In the genomic region with DNA sequence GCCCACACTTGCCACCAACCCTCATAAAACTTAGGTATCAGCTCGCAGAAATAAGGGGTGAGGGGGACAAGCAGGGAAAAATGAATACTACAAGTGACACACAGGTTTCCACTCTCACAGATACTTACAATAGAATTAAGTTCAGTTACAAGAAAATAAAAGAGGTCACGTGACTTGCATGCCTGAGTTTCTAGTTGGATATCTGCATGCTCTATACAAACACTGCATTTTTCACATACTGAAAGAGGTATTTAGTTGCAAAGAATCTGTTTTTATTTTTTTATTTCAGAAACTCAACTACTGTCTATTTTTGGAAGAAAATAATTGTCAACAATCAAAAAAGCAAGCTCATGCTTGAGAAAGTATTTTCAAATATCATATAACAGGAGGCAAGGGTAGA, we compare ENCODE assay signal across 24 cellular contexts.
"Had no signal": no experiment of that assay in that cellular context is flagged by ENCODE, and none has a peak within 500 bp of the region (broad histone marks: within the 10 kb centered on the region; RNA-seq: fewer than 3 reads in every experiment).

No MANE protein-coding gene starts in this region.

- DNase-seq: activated B cell treated with CpG ODN at 0.5 μM for 24 hours; activated CD4-positive, alpha-beta T cell treated with anti-CD3 and anti-CD28 coated beads for 36 hours; activated CD4-positive, alpha-beta T cell treated with anti-CD3 and anti-CD28 coated beads, Interleukin-2, amount 50 U/mL, for 4 hours; activated effector memory CD4-positive, alpha-beta T cell treated with anti-CD3 and anti-CD28 coated beads, Interleukin-2, amount 50 U/mL, for 16 hours; activated naive CD4-positive, alpha-beta T cell treated with anti-CD3 and anti-CD28 coated beads, Interleukin-2, amount 10 ng/mL, durations not matched to agents 7 days and 5 days; activated T-cell treated with anti-CD3 and anti-CD28 coated beads, Interleukin-2, amount 50 U/mL, for 72 hours; body of pancreas; dermis blood vessel endothelial cell; effector CD8-positive, alpha-beta T cell; gastrocnemius medialis; heart left ventricle; lower lobe of right lung; mesendoderm; naive B cell; nucleus accumbens; sigmoid colon; stimulated activated CD4-positive, alpha-beta T cell treated with anti-CD3 and anti-CD28 coated beads, Interleukin-2, amount 100 ng/mL, for 48 hours; stimulated activated CD8-positive, alpha-beta memory T cell treated with anti-CD3 and anti-CD28 coated beads, Interleukin-4, amount 100 ng/mL, for 48 hours; stimulated activated naive B cell treated with anti-CD40 and anti-IgM and Interleukin-4, amounts not matched to agents 10 μg/mL and 1 μg/mL and 100 μg/mL, for 72 hours; T1000; trophoblast cell; uterus had no signal

- H3K27ac ChIP-seq: body of pancreas, cardiac muscle cell, gastrocnemius medialis, heart left ventricle, lower lobe of right lung, sigmoid colon, uterus had no signal

- H3K27me3 Mint-ChIP-seq: activated B cell treated with CpG ODN at 0.5 μM for 24 hours; activated CD4-positive, alpha-beta T cell treated with anti-CD3 and anti-CD28 coated beads for 36 hours; activated naive CD4-positive, alpha-beta T cell treated with anti-CD3 and anti-CD28 coated beads, Interleukin-2, amount 10 ng/mL, durations not matched to agents 7 days and 5 days; naive B cell; stimulated activated naive B cell treated with anti-CD40 and anti-IgM and Interleukin-4, amounts not matched to agents 10 μg/mL and 1 μg/mL and 100 μg/mL, for 72 hours had no signal

- H3K27me3 ChIP-seq: body of pancreas, cardiac muscle cell, gastrocnemius medialis, heart left ventricle, sigmoid colon, uterus had no signal

- H3K4me1 ChIP-seq: body of pancreas, gastrocnemius medialis, heart left ventricle, lower lobe of right lung, sigmoid colon, uterus had no signal

- H3K27ac Mint-ChIP-seq: activated B cell treated with CpG ODN at 0.5 μM for 24 hours; activated CD4-positive, alpha-beta T cell treated with anti-CD3 and anti-CD28 coated beads for 36 hours; activated naive CD4-positive, alpha-beta T cell treated with anti-CD3 and anti-CD28 coated beads, Interleukin-2, amount 10 ng/mL, durations not matched to agents 7 days and 5 days; activated T-cell treated with anti-CD3 and anti-CD28 coated beads, Interleukin-2, amount 50 U/mL, for 72 hours; naive B cell; stimulated activated naive B cell treated with anti-CD40 and anti-IgM and Interleukin-4, amounts not matched to agents 10 μg/mL and 1 μg/mL and 100 μg/mL, for 72 hours had no signal

- ATAC-seq: body of pancreas; gastrocnemius medialis; heart left ventricle; left lobe of liver; lower lobe of right lung; stimulated activated naive B cell treated with anti-CD40 and anti-IgM and Interleukin-4, amounts not matched to agents 10 μg/mL and 1 μg/mL and 100 μg/mL, for 72 hours had no signal

- H3K9me3 ChIP-seq: body of pancreas, gastrocnemius medialis, heart left ventricle, lower lobe of right lung, sigmoid colon, uterus had no signal

- H3K4me3 Mint-ChIP-seq: activated B cell treated with CpG ODN at 0.5 μM for 24 hours; activated CD4-positive, alpha-beta T cell treated with anti-CD3 and anti-CD28 coated beads for 36 hours; activated naive CD4-positive, alpha-beta T cell treated with anti-CD3 and anti-CD28 coated beads, Interleukin-2, amount 10 ng/mL, durations not matched to agents 7 days and 5 days; activated T-cell treated with anti-CD3 and anti-CD28 coated beads, Interleukin-2, amount 50 U/mL, for 72 hours; naive B cell; stimulated activated naive B cell treated with anti-CD40 and anti-IgM and Interleukin-4, amounts not matched to agents 10 μg/mL and 1 μg/mL and 100 μg/mL, for 72 hours had no signal

- H3K4me3 ChIP-seq: body of pancreas, cardiac muscle cell, gastrocnemius medialis, heart left ventricle, lower lobe of right lung, sigmoid colon, uterus had no signal

- H3K9me3 Mint-ChIP-seq: activated B cell treated with CpG ODN at 0.5 μM for 24 hours; activated naive CD4-positive, alpha-beta T cell treated with anti-CD3 and anti-CD28 coated beads, Interleukin-2, amount 10 ng/mL, durations not matched to agents 7 days and 5 days; activated T-cell treated with anti-CD3 and anti-CD28 coated beads, Interleukin-2, amount 50 U/mL, for 72 hours; stimulated activated naive B cell treated with anti-CD40 and anti-IgM and Interleukin-4, amounts not matched to agents 10 μg/mL and 1 μg/mL and 100 μg/mL, for 72 hours had no signal

- H3K4me1 Mint-ChIP-seq: activated B cell treated with CpG ODN at 0.5 μM for 24 hours; activated naive CD4-positive, alpha-beta T cell treated with anti-CD3 and anti-CD28 coated beads, Interleukin-2, amount 10 ng/mL, durations not matched to agents 7 days and 5 days; naive B cell had no signal

- H3K36me3 ChIP-seq: cardiac muscle cell, uterus had no signal
